ENCODE assay signal across 17 cellular contexts in the genomic region with DNA sequence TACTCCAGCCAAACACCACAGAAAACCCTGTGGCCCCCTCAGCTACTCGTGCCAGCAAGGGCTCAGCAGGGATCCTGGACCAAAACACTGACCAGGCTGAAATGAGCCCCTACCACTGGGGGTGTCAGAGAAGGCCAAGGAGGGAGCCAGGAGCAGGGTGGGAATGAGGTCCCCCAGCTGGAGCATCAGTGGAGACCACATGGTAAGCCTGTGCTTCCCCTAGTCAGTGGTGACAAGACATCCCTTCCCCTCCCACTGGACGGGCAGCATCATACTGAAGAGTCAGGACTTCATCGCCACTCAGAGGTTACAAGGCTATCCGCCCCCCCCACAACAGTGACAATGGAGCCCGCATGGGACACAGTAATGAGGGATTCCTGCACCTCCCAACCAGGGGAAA.
DNase-seq lines count a peak whose midpoint lies in the region; ATAC-seq and TF ChIP-seq lines count a peak whose summit lies in the region.
"Had no signal": no experiment of that assay in that cellular context is flagged by ENCODE, and none has a peak within 500 bp of the region (broad histone marks: within the 10 kb centered on the region; RNA-seq: fewer than 3 reads in every experiment).

No MANE protein-coding gene starts in this region.

- H3K9ac ChIP-seq in SU-DHL-6 (ENCODE audit: low read length), result peak overlapping the region; percentile 43

- peak overlapping the region; percentile 61 for H3K4me2 ChIP-seq in SU-DHL-6 (ENCODE audit: low read depth, low read length, poor library complexity, severe bottlenecking)
- no peak overlapping the region for H3K4me2 ChIP-seq in osteoblast (ENCODE audit: insufficient read depth, low read length)

- 0 out of 2 replicates have a peak, but pooled peaks cover 16% of the 10 kb centered on the region for H3K79me2 ChIP-seq in SU-DHL-6 (ENCODE audit: insufficient read depth, low read length)
- H3K79me2 ChIP-seq in osteoblast (ENCODE audit: insufficient read depth, low read length), result no peaks in the 10 kb centered on the region

- no peaks in the 10 kb centered on the region for H3K27me3 ChIP-seq in SU-DHL-6 (ENCODE audit: low read length)
- no peaks in the 10 kb centered on the region for H3K27me3 ChIP-seq in osteoblast (ENCODE audit: insufficient read depth, low read length)
- no peaks in the 10 kb centered on the region for H3K27me3 ChIP-seq in thoracic aorta (replicated peaks; ENCODE audit: insufficient read depth)

- TF ChIP-seq POLR2A in lower leg skin (IDR thresholded peaks at IDR 0.05), result no peak

- H2AFZ ChIP-seq in SU-DHL-6 (ENCODE audit: low read depth, low read length, severe bottlenecking), result no peak overlapping the region
- no peak overlapping the region for H2AFZ ChIP-seq in osteoblast (ENCODE audit: low read length)

- intact Hi-C loops in lower leg skin (cut with DNase I; ENCODE audit: low total_unique reads), result no loop called here

- no peaks in the 10 kb centered on the region for H3K9me2 ChIP-seq in SU-DHL-6 (replicated peaks; ENCODE audit: insufficient read depth, low read length)

- no peak for DNase-seq in coronary artery (ENCODE audit: low spot score)
- peak; percentile 60 for DNase-seq in osteoblast (ENCODE audit: insufficient read length, low spot score, missing footprints)
- no peak for DNase-seq in thoracic aorta (ENCODE audit: low spot score)
- no peak for DNase-seq in lower leg skin (ENCODE audit: low spot score in 2 of 2)
- DNase-seq in activated CD4-positive, alpha-beta T cell treated with anti-CD3 and anti-CD28 coated beads, Interleukin-2, amount 50 U/mL, for 1 hour, result no peak
- DNase-seq in cerebellar nuclear complex (lab: John Stamatoyannopoulos, UW), result no peak
- DNase-seq: activated T-cell treated with anti-CD3 and anti-CD28 coated beads, Interleukin-2, amount 50 U/mL, for 48 hours; brain microvascular endothelial cell; DND-41; effector memory CD8-positive, alpha-beta T cell; kidney glomerular epithelial cell; NCI-H748 treated with DMSO at 0.1 percent for 48 hours; T-helper 2 cell had no signal

- H3K4me1 ChIP-seq in osteoblast (ENCODE audit: insufficient read depth, low read length) (peaks cover 27% of the 10 kb centered on the region), thoracic aorta (ENCODE audit: control insufficient read depth in 1 of 2, low read depth in 2 of 2) (peaks cover 19 to 27% of the 10 kb centered on the region in 2 donors)

- H3K9me3 ChIP-seq in SU-DHL-6 (ENCODE audit: insufficient read depth, low read length), result peaks cover 7% of the 10 kb centered on the region; the same call in 1 of the 2 replicates
- no peaks in the 10 kb centered on the region for H3K9me3 ChIP-seq in osteoblast (ENCODE audit: low read depth, low read length)
- no peaks in the 10 kb centered on the region for H3K9me3 ChIP-seq in thoracic aorta

- H3K27ac ChIP-seq in SU-DHL-6 (ENCODE audit: low read depth, low read length), result peak overlapping the region; percentile 92
- H3K27ac ChIP-seq in coronary artery, result peak overlapping the region; percentile 81 to 90
- no peak overlapping the region for H3K27ac ChIP-seq in osteoblast (ENCODE audit: low read depth, low read length)
- peak overlapping the region; percentile 59 to 68 for H3K27ac ChIP-seq in thoracic aorta
- H3K27ac ChIP-seq: brain microvascular endothelial cell had no signal

- H4K20me1 ChIP-seq in SU-DHL-6 (ENCODE audit: low read depth, low read length) (no peaks in the 10 kb centered on the region), osteoblast (ENCODE audit: insufficient read depth, low read length) (no peaks in the 10 kb centered on the region)

- H3K36me3 ChIP-seq in SU-DHL-6 (ENCODE audit: low read length) (peaks cover 9% of the 10 kb centered on the region; the same call in 1 of the 2 replicates), osteoblast (ENCODE audit: insufficient read depth, low read length) (no peaks in the 10 kb centered on the region), thoracic aorta (no peaks in the 10 kb centered on the region)
- H3K36me3 ChIP-seq: brain microvascular endothelial cell had no signal

- no peak for ATAC-seq in thoracic aorta (ENCODE audit: insufficient number of reproducible peaks, low FRiP score, low read depth)
- ATAC-seq in GM18502 (IDR thresholded peaks at IDR 0.05; ENCODE audit: poor library complexity, unreplicated experiment), result no peak
- ATAC-seq: activated naive CD4-positive, alpha-beta T cell treated with anti-CD3 and anti-CD28 coated beads, Interleukin-2, amount 50 U/mL, for 72 hours; effector memory CD8-positive, alpha-beta T cell had no signal

- TF ChIP-seq CTCF in SU-DHL-6 (IDR thresholded peaks at IDR 0.05; ENCODE audit: insufficient read depth, low read length, poor library complexity, severe bottlenecking), result no peak
- TF ChIP-seq CTCF in coronary artery (IDR thresholded peaks at IDR 0.05), result no peak
- no peak for TF ChIP-seq CTCF in osteoblast (IDR thresholded peaks at IDR 0.05; ENCODE audit: extremely low read depth, low read depth, low read length)
- no peak for TF ChIP-seq CTCF in thoracic aorta (IDR thresholded peaks at IDR 0.05)
- no peak for TF ChIP-seq CTCF in lower leg skin (IDR thresholded peaks at IDR 0.05)

- WGBS in lower leg skin, 2 donors, result 92 to 94% methylated on average over 5 of the region's 5 CpGs

- H3F3A ChIP-seq in SU-DHL-6 (ENCODE audit: insufficient read depth), result peaks cover 34% of the 10 kb centered on the region

- H3K4me3 ChIP-seq in SU-DHL-6 (ENCODE audit: insufficient read depth, low read length, poor library complexity, severe bottlenecking) (peak overlapping the region; percentile 49), coronary artery (no peak overlapping the region), osteoblast (ENCODE audit: insufficient read depth, low read length) (no peak overlapping the region), thoracic aorta (no peak overlapping the region), lower leg skin (ENCODE audit: low read depth, poor library complexity, severe bottlenecking) (no peak overlapping the region)
- H3K4me3 ChIP-seq: skin epidermis had no signal
